ENCODE assay signal across 17 cellular contexts in genomic region chr2:180314086-180314485, GRCh38.
DNase-seq lines count a peak whose midpoint lies in the region; TF ChIP-seq lines count a peak whose summit lies in the region.
"Had no signal": no experiment of that assay in that cellular context is flagged by ENCODE, and none has a peak within 500 bp of the region (broad histone marks: within the 10 kb centered on the region; RNA-seq: fewer than 3 reads in every experiment).

No MANE protein-coding gene starts in this region.

- H3K4me1 Mint-ChIP-seq in neural progenitor cell (no peaks in the 10 kb centered on the region), mesothelial cell of epicardium (no peaks in the 10 kb centered on the region)
- no peaks in the 10 kb centered on the region for H3K4me1 Mint-ChIP-seq in activated naive CD4-positive, alpha-beta T cell treated with anti-CD3 and anti-CD28 coated beads for 36 hours (ENCODE audit: low read depth)
- H3K4me1 Mint-ChIP-seq: CD4-positive, alpha-beta memory T cell had no signal

- H4K20me1 ChIP-seq in neural progenitor cell (ENCODE audit: low read depth): no peaks in the 10 kb centered on the region

- H3K4me3 ChIP-seq in cardiac fibroblast (replicated peaks in 1 of 2; ENCODE audit: low read depth in 2 of 2, low read length in 2 of 2) (no peak overlapping the region), neural progenitor cell (no peak overlapping the region)

- H3K27me3 ChIP-seq in neural progenitor cell: no peaks in the 10 kb centered on the region
- H3K27me3 ChIP-seq: BE2C had no signal

- peak overlapping the region; percentile 44 for H2AFZ ChIP-seq in neural progenitor cell (replicated peaks)

- CTCF ChIA-PET in activated naive CD4-positive, alpha-beta T cell treated with anti-CD3 and anti-CD28 coated beads for 36 hours (lab: Charles Lee): interaction anchor here (0.6 to 0.7 kb wide), 3 partner anchors 226 to 408 kb away, joined by 3 to 5 read pairs (median 4); no protein-coding TSS in a partner anchor

- no peak overlapping the region for H3K4me2 ChIP-seq in neural progenitor cell

- no peaks in the 10 kb centered on the region for H3K4me1 ChIP-seq in neural progenitor cell
- H3K4me1 ChIP-seq: BE2C had no signal

- H3K9me3 Mint-ChIP-seq in neural progenitor cell (no peaks in the 10 kb centered on the region), mesothelial cell of epicardium (peaks cover 35% of the 10 kb centered on the region)
- H3K9me3 Mint-ChIP-seq in activated naive CD4-positive, alpha-beta T cell treated with anti-CD3 and anti-CD28 coated beads for 36 hours: peaks cover 2% of the 10 kb centered on the region

- no peak overlapping the region for H3K27ac Mint-ChIP-seq in neural progenitor cell
- H3K27ac Mint-ChIP-seq in mesothelial cell of epicardium: no peak overlapping the region
- H3K27ac Mint-ChIP-seq in activated naive CD4-positive, alpha-beta T cell treated with anti-CD3 and anti-CD28 coated beads for 36 hours: no peak overlapping the region
- H3K27ac Mint-ChIP-seq: CD4-positive, alpha-beta memory T cell; IgD-negative memory B cell had no signal

- no peaks in the 10 kb centered on the region for H3K79me2 ChIP-seq in neural progenitor cell (ENCODE audit: low read depth)

- TF ChIP-seq CTCF in C4-2B (conservative IDR thresholded peaks at IDR 0.05): no peak
- TF ChIP-seq CTCF in cardiac fibroblast (IDR thresholded peaks at IDR 0.05; ENCODE audit: low read depth, low read length): no peak
- no peak for TF ChIP-seq CTCF in neural progenitor cell (IDR thresholded peaks at IDR 0.05)
- TF ChIP-seq CTCF in mesothelial cell of epicardium (IDR thresholded peaks at IDR 0.05; ENCODE audit: unreplicated experiment): no peak

- DNase-seq in LHCN-M2 (ENCODE audit: low read depth) (peak; percentile 14), cardiac fibroblast (ENCODE audit: low read depth in 2 of 2) (peak; percentile 35 to 44), neural progenitor cell (ENCODE audit: low spot score) (no peak), mesothelial cell of epicardium (ENCODE audit: low spot score in 2 of 2, unreplicated experiment in 2 of 2) (no peak), NOMO-1 treated with dmso at 0.1 percent for 144 hours (lab: John Stamatoyannopoulos, UW; ENCODE audit: unreplicated experiment) (no peak)
- no peak for DNase-seq in activated naive CD4-positive, alpha-beta T cell treated with anti-CD3 and anti-CD28 coated beads for 36 hours
- DNase-seq: BE2C; CD4-positive, alpha-beta memory T cell; DMS79; Kasumi-1; NCI-H1105 treated with DMSO at 0.1 percent for 48 hours; NCI-H187; NCI-H345; NCI-H526 treated with DMSO at 0.1 percent for 48 hours; SHP77 treated with DMSO at 0.1 percent for 48 hours had no signal

- no peaks in the 10 kb centered on the region for H3K9me3 ChIP-seq in neural progenitor cell (ENCODE audit: low read depth)
- H3K9me3 ChIP-seq: BE2C had no signal

- H3K4me3 Mint-ChIP-seq in neural progenitor cell (no peak overlapping the region), mesothelial cell of epicardium (no peak overlapping the region)
- no peak overlapping the region for H3K4me3 Mint-ChIP-seq in activated naive CD4-positive, alpha-beta T cell treated with anti-CD3 and anti-CD28 coated beads for 36 hours
- H3K4me3 Mint-ChIP-seq: CD4-positive, alpha-beta memory T cell; IgD-negative memory B cell had no signal

- no peaks in the 10 kb centered on the region for H3F3A ChIP-seq in neural progenitor cell (ENCODE audit: low read depth)

- no peaks in the 10 kb centered on the region for H3K36me3 Mint-ChIP-seq in neural progenitor cell
- no peaks in the 10 kb centered on the region for H3K36me3 Mint-ChIP-seq in mesothelial cell of epicardium
- H3K36me3 Mint-ChIP-seq in activated naive CD4-positive, alpha-beta T cell treated with anti-CD3 and anti-CD28 coated beads for 36 hours (ENCODE audit: low read depth): no peaks in the 10 kb centered on the region
- H3K36me3 Mint-ChIP-seq: CD4-positive, alpha-beta memory T cell; IgD-negative memory B cell had no signal

- peak overlapping the region; percentile 51; the same call in 1 of the 2 replicates for H3K27ac ChIP-seq in C4-2B
- H3K27ac ChIP-seq in neural progenitor cell: no peak overlapping the region

- no peaks in the 10 kb centered on the region for H3K36me3 ChIP-seq in neural progenitor cell
- H3K36me3 ChIP-seq: BE2C had no signal

- H3K9ac ChIP-seq in neural progenitor cell: no peak overlapping the region

- intact Hi-C loops in activated naive CD4-positive, alpha-beta T cell treated with anti-CD3 and anti-CD28 coated beads for 36 hours (cut with micrococcal nuclease): no loop called here

- peaks cover 2% of the 10 kb centered on the region for H3K27me3 Mint-ChIP-seq in neural progenitor cell (ENCODE audit: insufficient read depth, low read depth)
- H3K27me3 Mint-ChIP-seq in mesothelial cell of epicardium (ENCODE audit: low read depth): no peaks in the 10 kb centered on the region
- H3K27me3 Mint-ChIP-seq in activated naive CD4-positive, alpha-beta T cell treated with anti-CD3 and anti-CD28 coated beads for 36 hours (ENCODE audit: low read depth): no peaks in the 10 kb centered on the region
- H3K27me3 Mint-ChIP-seq: CD4-positive, alpha-beta memory T cell; IgD-negative memory B cell had no signal

Comparison
In these comparisons a context has a peak if more than half of its experiments do, and no peak if none do; other contexts are left out.
1. DNase-seq: peak in LHCN-M2 (single experiment) and cardiac fibroblast (2 of 2); none in neural progenitor cell (single experiment), mesothelial cell of epicardium (0 of 2), NOMO-1 treated with dmso at 0.1 percent for 144 hours (single experiment) and activated naive CD4-positive, alpha-beta T cell treated with anti-CD3 and anti-CD28 coated beads for 36 hours (single experiment).